ENCODE assay signal across 8 cellular contexts in the genomic region with DNA sequence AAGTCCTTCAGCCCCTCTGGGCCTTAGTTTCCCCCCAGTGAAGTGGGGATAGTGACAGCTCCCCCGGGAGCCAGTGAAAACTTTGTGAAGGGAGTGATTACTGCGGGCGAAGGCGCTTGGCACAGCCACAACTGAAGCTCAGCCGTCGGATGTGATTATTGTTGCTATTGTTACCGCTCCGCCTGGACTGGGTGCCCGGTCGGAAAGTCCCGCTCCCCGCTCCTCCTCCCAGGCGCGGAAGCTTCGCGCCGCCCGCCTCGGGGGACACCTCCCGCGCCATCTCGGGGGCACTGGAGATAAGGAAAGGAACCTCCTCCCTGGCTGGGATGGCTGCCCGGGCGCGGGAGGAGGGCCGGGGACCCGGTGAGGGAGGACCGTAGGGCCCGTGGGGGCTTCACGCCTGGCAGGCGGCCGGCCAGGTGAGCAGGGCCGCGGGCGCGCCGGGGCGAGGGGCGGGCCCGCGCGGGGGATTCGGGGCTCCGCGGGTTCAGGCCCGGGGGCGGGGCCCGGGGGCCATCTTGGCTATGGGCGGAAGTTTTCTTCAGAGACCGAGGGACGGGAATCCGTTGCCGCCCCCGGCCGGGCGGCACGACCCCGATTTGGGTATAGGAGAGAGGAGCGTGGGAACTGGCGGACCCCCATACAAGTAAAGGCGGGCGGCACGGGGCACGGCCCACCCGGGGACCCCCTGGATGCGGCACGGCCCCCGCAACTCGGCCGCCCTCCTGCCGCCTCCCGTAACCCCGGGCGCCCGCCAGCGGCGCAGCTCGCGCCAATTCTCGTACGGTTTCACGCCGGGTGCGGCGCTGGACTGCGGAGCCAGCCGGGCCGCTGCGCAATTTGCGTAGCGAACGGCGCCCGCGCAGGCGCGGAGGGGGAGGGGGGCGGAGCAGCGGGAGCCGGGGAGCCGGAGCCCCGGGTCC. TPM values are rescaled to one million over a fixed set of nuclear protein-coding genes. Genes with fewer than 3 reads are reported as not detected.
DNase-seq lines count a peak whose midpoint lies in the region; ATAC-seq, FAIRE-seq and TF ChIP-seq lines count a peak whose summit lies in the region.

A gene with protein sequence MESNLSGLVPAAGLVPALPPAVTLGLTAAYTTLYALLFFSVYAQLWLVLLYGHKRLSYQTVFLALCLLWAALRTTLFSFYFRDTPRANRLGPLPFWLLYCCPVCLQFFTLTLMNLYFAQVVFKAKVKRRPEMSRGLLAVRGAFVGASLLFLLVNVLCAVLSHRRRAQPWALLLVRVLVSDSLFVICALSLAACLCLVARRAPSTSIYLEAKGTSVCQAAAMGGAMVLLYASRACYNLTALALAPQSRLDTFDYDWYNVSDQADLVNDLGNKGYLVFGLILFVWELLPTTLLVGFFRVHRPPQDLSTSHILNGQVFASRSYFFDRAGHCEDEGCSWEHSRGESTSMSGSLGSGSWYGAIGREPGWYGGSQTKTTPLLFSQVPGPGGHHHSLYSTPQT (plus strand): TSS at position 887 of the 923 bp plus-strand sequence. CDS start 677 bp downstream, outside the sequence.

- intact Hi-C loops in left cardiac atrium (cut with DNase I) = loop anchor here in 1 of 2 donors (1.0 kb wide), 1 partner anchor 15 kb away; no protein-coding TSS in a partner anchor

- H3K36me3 Mint-ChIP-seq in T-helper 1 cell treated with Interleukin-12 subunit alpha and Interleukin-12 subunit beta and Interleukin-4 antibody, amounts not matched to agents 30 μg/mL and 1 μg/mL, for 36 hours (ENCODE audit: low read depth) = peaks cover 10% of the 10 kb centered on the region
- H3K36me3 Mint-ChIP-seq in progenitor cell of endocrine pancreas (ENCODE audit: insufficient read depth) = peaks cover 4% of the 10 kb centered on the region

- H3K4me3 Mint-ChIP-seq in T-helper 1 cell treated with Interleukin-12 subunit alpha and Interleukin-12 subunit beta and Interleukin-4 antibody, amounts not matched to agents 30 μg/mL and 1 μg/mL, for 36 hours = peak within 1 kb of the TSS; percentile 90
- H3K4me3 Mint-ChIP-seq in progenitor cell of endocrine pancreas (ENCODE audit: low read depth) = peak within 1 kb of the TSS; percentile 81

- H3K27ac Mint-ChIP-seq in T-helper 1 cell treated with Interleukin-12 subunit alpha and Interleukin-12 subunit beta and Interleukin-4 antibody, amounts not matched to agents 30 μg/mL and 1 μg/mL, for 36 hours = peak within 1 kb of the TSS; percentile 93
- peak within 1 kb of the TSS; percentile 88 for H3K27ac Mint-ChIP-seq in progenitor cell of endocrine pancreas

- FAIRE-seq in GM12891 (lab: Jason Lieb, UNC) = peak; percentile 99

- TF ChIP-seq CTCF in NB4 (IDR thresholded peaks at IDR 0.05; ENCODE audit: low read depth, low read length) = no peak
- no peak for TF ChIP-seq CTCF in progenitor cell of endocrine pancreas (IDR thresholded peaks at IDR 0.05; ENCODE audit: unreplicated experiment)

- H3K9me3 Mint-ChIP-seq in T-helper 1 cell treated with Interleukin-12 subunit alpha and Interleukin-12 subunit beta and Interleukin-4 antibody, amounts not matched to agents 30 μg/mL and 1 μg/mL, for 36 hours = no peaks in the 10 kb centered on the region
- no peaks in the 10 kb centered on the region for H3K9me3 Mint-ChIP-seq in progenitor cell of endocrine pancreas (ENCODE audit: low read depth)

- peaks cover 2% of the 10 kb centered on the region for H3K27me3 Mint-ChIP-seq in T-helper 1 cell treated with Interleukin-12 subunit alpha and Interleukin-12 subunit beta and Interleukin-4 antibody, amounts not matched to agents 30 μg/mL and 1 μg/mL, for 36 hours (ENCODE audit: low read depth)
- H3K27me3 Mint-ChIP-seq in progenitor cell of endocrine pancreas = peaks cover 11% of the 10 kb centered on the region

- TF ChIP-seq POLR2A in GM12891 (IDR thresholded peaks at IDR 0.05; ENCODE audit: low read depth, low read length) = no peak
- TF ChIP-seq POLR2A in NB4 (IDR thresholded peaks at IDR 0.05; ENCODE audit: extremely low read depth, insufficient read length) = peak; percentile 41

- ATAC-seq in HG02571 (IDR thresholded peaks at IDR 0.05; ENCODE audit: unreplicated experiment) = peak; percentile 54
- ATAC-seq in left cardiac atrium = peak; percentile 80 to 83

- DNase-seq in GM12891 (ENCODE audit: insufficient read length, low spot score) (peak; percentile 97), NB4 (ENCODE audit: low read depth) (peak; percentile 84), amniotic epithelial cell (ENCODE audit: low read depth) (peak; percentile 53), left cardiac atrium (peak; percentile 89), progenitor cell of endocrine pancreas (ENCODE audit: low spot score, unreplicated experiment) (peak; percentile 84), ureter (ENCODE audit: low spot score) (peak; percentile 90)

- peak within 1 kb of the TSS; percentile 72 for H3K4me3 ChIP-seq in NB4 (ENCODE audit: low read depth, low read length)

- H3K4me1 Mint-ChIP-seq in T-helper 1 cell treated with Interleukin-12 subunit alpha and Interleukin-12 subunit beta and Interleukin-4 antibody, amounts not matched to agents 30 μg/mL and 1 μg/mL, for 36 hours (ENCODE audit: low read depth) = peaks cover 14% of the 10 kb centered on the region
- peaks cover 7% of the 10 kb centered on the region for H3K4me1 Mint-ChIP-seq in progenitor cell of endocrine pancreas (ENCODE audit: low read depth)

TF ChIP-seq in GM12891, 5 proteins besides CTCF, POLR2A, EP300 and RAD21:
- TF ChIP-seq POU2F2 (IDR thresholded peaks at IDR 0.05; ENCODE audit: low read depth, low read length) = no peak
- TF ChIP-seq POLR2AphosphoS5 (IDR thresholded peaks at IDR 0.05; ENCODE audit: low read depth, low read length) = 0 out of 2 replicates have a peak, but pooled peaks have one; percentile 7

RNA-seq across cellular contexts. Expression of the gene that starts here (rescaled TPM):
- polyA plus RNA-seq in GM12891 (2012; ENCODE audit: low read depth, missing spikeins) = 25.1 TPM
- total RNA-seq in left cardiac atrium = 10 to 100 TPM; 31.6 to 32.6 TPM
- total RNA-seq in progenitor cell of endocrine pancreas = 46.7 and 56.5 TPM in 2 replicates
- total RNA-seq in ureter = 31.0 TPM

Comparison
In these comparisons a context has a peak if more than half of its experiments do, and no peak if none do; other contexts are left out.
1. Peak in every context shown above with its lines: DNase-seq, ATAC-seq and H3K4me3 ChIP-seq.